ENCODE assay signal across 20 cellular contexts in the genomic region with DNA sequence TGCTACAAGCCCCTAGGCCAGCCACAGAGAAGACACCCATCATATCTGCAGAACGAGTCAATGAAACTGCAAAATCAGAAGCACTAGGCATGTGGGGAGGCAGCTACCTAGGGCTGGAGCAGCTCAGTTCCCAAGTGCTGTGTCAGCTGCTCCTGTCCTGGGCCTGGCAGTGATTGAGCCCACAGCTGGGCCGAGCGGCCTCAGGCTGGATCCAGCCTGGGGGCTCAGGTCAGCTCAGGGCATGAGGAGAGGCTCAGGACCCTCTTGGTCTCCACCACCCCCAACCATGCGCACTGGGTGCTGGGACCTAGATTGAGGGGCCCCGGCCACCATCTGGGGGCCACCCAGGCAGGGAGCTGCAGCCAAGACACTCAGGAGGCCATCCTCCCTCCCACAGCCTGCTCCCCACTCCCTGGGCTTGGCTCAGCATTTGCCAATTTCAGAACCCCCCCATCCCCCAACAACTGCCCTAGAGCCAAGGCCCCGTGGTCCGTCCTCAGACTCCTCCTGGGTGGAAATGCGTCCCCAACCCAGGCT. TPM values are rescaled to one million over a fixed set of nuclear protein-coding genes. Genes with fewer than 3 reads are reported as not detected.
DNase-seq lines count a peak whose midpoint lies in the region; ATAC-seq and TF ChIP-seq lines count a peak whose summit lies in the region.
"Had no signal": no experiment of that assay in that cellular context is flagged by ENCODE, and none has a peak within 500 bp of the region (broad histone marks: within the 10 kb centered on the region; RNA-seq: fewer than 3 reads in every experiment).

No MANE protein-coding gene starts in this region.

- peaks cover 11% of the 10 kb centered on the region for H3K4me1 Mint-ChIP-seq in activated T-cell treated with anti-CD3 and anti-CD28 coated beads, Interleukin-2, amount 50 U/mL, for 4 hours (ENCODE audit: low read depth)
- peaks cover 16 to 24% (median 18%) of the 10 kb centered on the region in 3 donors for H3K4me1 Mint-ChIP-seq in T-cell
- peaks cover 23% of the 10 kb centered on the region for H3K4me1 Mint-ChIP-seq in memory B cell
- H3K4me1 Mint-ChIP-seq in chondrocyte (ENCODE audit: low read depth): peaks cover 2% of the 10 kb centered on the region

- no peak overlapping the region for H3K4me3 Mint-ChIP-seq in activated T-cell treated with anti-CD3 and anti-CD28 coated beads, Interleukin-2, amount 50 U/mL, for 4 hours
- H3K4me3 Mint-ChIP-seq in T-cell (no peak overlapping the region), memory B cell (no peak overlapping the region), chondrocyte (ENCODE audit: unreplicated experiment) (no peak overlapping the region)
- H3K4me3 Mint-ChIP-seq: activated T-helper 1 cell treated with anti-CD3 and anti-CD28 coated beads, Interleukin-12 subunit alpha, Interleukin-12 subunit beta, Interleukin-2, Interleukin-4 antibody, amounts not matched to agents 30 ng/mL and 10 ng/mL and 1 ng/mL, durations not matched to agents 14 hours and 24 hours and 36 hours; dendritic cell treated with granulocyte-macrophage colony-stimulating factor and Interleukin-4, amounts not matched to agents 40 ng/mL and 50 ng/mL, for 4 days; T-helper 1 cell treated with Interleukin-12 subunit alpha and Interleukin-12 subunit beta and Interleukin-4 antibody, amounts not matched to agents 30 μg/mL and 1 μg/mL, for 36 hours had no signal

- H3K4me1 ChIP-seq in upper lobe of right lung: no peaks in the 10 kb centered on the region
- H3K4me1 ChIP-seq: Caco-2, upper lobe of left lung had no signal

- no peak for DNase-seq in activated T-cell treated with anti-CD3 and anti-CD28 coated beads, Interleukin-2, amount 50 U/mL, for 4 hours
- no peak for DNase-seq in activated T-cell treated with anti-CD3 and anti-CD28 coated beads, Interleukin-2, amount 50 U/mL, for 48 hours
- DNase-seq in T-cell (no peak), memory B cell (ENCODE audit: low spot score in 2 of 2) (no peak), upper lobe of right lung (peak; percentile 56), hypothalamus (lab: John Stamatoyannopoulos, UW) (no peak), EL (no peak), chondrocyte (ENCODE audit: low spot score) (no peak)
- DNase-seq: Caco-2; esophagus squamous epithelium; Kasumi-1; NCI-H2029; NCI-H748 treated with DMSO at 0.1 percent for 48 hours; stimulated activated CD4-positive, alpha-beta T cell treated with anti-CD3 and anti-CD28 coated beads, Interleukin-4, amount 100 ng/mL, for 24 hours had no signal

- no peaks in the 10 kb centered on the region for H3K9me3 Mint-ChIP-seq in activated T-cell treated with anti-CD3 and anti-CD28 coated beads, Interleukin-2, amount 50 U/mL, for 4 hours
- H3K9me3 Mint-ChIP-seq in T-cell: no peaks in the 10 kb centered on the region
- H3K9me3 Mint-ChIP-seq in memory B cell: no peaks in the 10 kb centered on the region
- no peaks in the 10 kb centered on the region for H3K9me3 Mint-ChIP-seq in chondrocyte (ENCODE audit: low read depth)
- H3K9me3 Mint-ChIP-seq: dendritic cell treated with granulocyte-macrophage colony-stimulating factor and Interleukin-4, amounts not matched to agents 40 ng/mL and 50 ng/mL, for 4 days; T-helper 1 cell treated with Interleukin-12 subunit alpha and Interleukin-12 subunit beta and Interleukin-4 antibody, amounts not matched to agents 30 μg/mL and 1 μg/mL, for 36 hours had no signal

- H3K27me3 Mint-ChIP-seq in activated T-cell treated with anti-CD3 and anti-CD28 coated beads, Interleukin-2, amount 50 U/mL, for 4 hours (ENCODE audit: low read depth): peaks cover 15% of the 10 kb centered on the region
- H3K27me3 Mint-ChIP-seq in T-cell: peaks cover 14 to 15% of the 10 kb centered on the region in 2 donors
- peaks cover 17% of the 10 kb centered on the region for H3K27me3 Mint-ChIP-seq in memory B cell
- H3K27me3 Mint-ChIP-seq in chondrocyte (ENCODE audit: low read depth): peaks cover 7% of the 10 kb centered on the region

- POLR2A ChIA-PET in T-cell (lab: Charles Lee): no interaction called here

- intact Hi-C loops in upper lobe of right lung (cut with DNase I): loop anchor here (1.0 kb wide), 1 partner anchor 24 kb away; no protein-coding TSS in a partner anchor

- peak overlapping the region; percentile 66 to 81 for H3K27ac Mint-ChIP-seq in T-cell
- no peak overlapping the region for H3K27ac Mint-ChIP-seq in memory B cell
- H3K27ac Mint-ChIP-seq in chondrocyte (ENCODE audit: unreplicated experiment): no peak overlapping the region
- H3K27ac Mint-ChIP-seq: activated T-helper 1 cell treated with anti-CD3 and anti-CD28 coated beads, Interleukin-12 subunit alpha, Interleukin-12 subunit beta, Interleukin-2, Interleukin-4 antibody, amounts not matched to agents 30 ng/mL and 10 ng/mL and 1 ng/mL, durations not matched to agents 14 hours and 24 hours and 36 hours; dendritic cell treated with granulocyte-macrophage colony-stimulating factor and Interleukin-4, amounts not matched to agents 40 ng/mL and 50 ng/mL, for 4 days; T-helper 1 cell treated with Interleukin-12 subunit alpha and Interleukin-12 subunit beta and Interleukin-4 antibody, amounts not matched to agents 30 μg/mL and 1 μg/mL, for 36 hours had no signal

- ATAC-seq in activated T-cell treated with anti-CD3 and anti-CD28 coated beads, Interleukin-2, amount 50 U/mL, for 4 hours: peak; percentile 17 to 22
- ATAC-seq in T-cell (replicated peaks in 1 of 4) (peak; percentile 9 to 25 (median 19)), memory B cell (ENCODE audit: low read depth) (peak; percentile 3), upper lobe of right lung (peak; percentile 7)

- H3K27me3 ChIP-seq in upper lobe of right lung: no peaks in the 10 kb centered on the region
- H3K27me3 ChIP-seq: upper lobe of left lung had no signal

- no peak overlapping the region for H3K27ac ChIP-seq in upper lobe of right lung
- H3K27ac ChIP-seq: upper lobe of left lung had no signal

- TF ChIP-seq CTCF in upper lobe of right lung (IDR thresholded peaks at IDR 0.05): no peak
- TF ChIP-seq CTCF in chondrocyte (IDR thresholded peaks at IDR 0.05): no peak

- H3K36me3 Mint-ChIP-seq in activated T-cell treated with anti-CD3 and anti-CD28 coated beads, Interleukin-2, amount 50 U/mL, for 4 hours (ENCODE audit: insufficient read depth): no peaks in the 10 kb centered on the region
- no peaks in the 10 kb centered on the region for H3K36me3 Mint-ChIP-seq in T-cell
- no peaks in the 10 kb centered on the region for H3K36me3 Mint-ChIP-seq in memory B cell
- peaks cover 4% of the 10 kb centered on the region for H3K36me3 Mint-ChIP-seq in chondrocyte (ENCODE audit: low read depth)

- H3K4me3 ChIP-seq in upper lobe of right lung: no peak overlapping the region
- H3K4me3 ChIP-seq: esophagus squamous epithelium, upper lobe of left lung had no signal

- no peaks in the 10 kb centered on the region for H3K9me3 ChIP-seq in upper lobe of right lung
- H3K9me3 ChIP-seq: esophagus squamous epithelium, upper lobe of left lung had no signal

- CTCF ChIA-PET in T-cell (lab: Charles Lee): interaction anchor here in 1 of 2 donors (0.9 kb wide), 1 partner anchor 26 kb away, joined by 3 read pairs; no protein-coding TSS in a partner anchor

- no peaks in the 10 kb centered on the region for H3K36me3 ChIP-seq in upper lobe of right lung
- H3K36me3 ChIP-seq: esophagus squamous epithelium, upper lobe of left lung had no signal

RNA-seq across cellular contexts. Expression of a gene that starts 2.4 kb away (rescaled TPM):
- total RNA-seq in activated T-cell treated with anti-CD3 and anti-CD28 coated beads, Interleukin-2, amount 50 U/mL, for 4 hours: not detected
- 10 to 100 TPM; 15.9 to 22.1 (median 18.2) TPM for total RNA-seq in T-cell
- 0.43 TPM for total RNA-seq in upper lobe of right lung
- total RNA-seq in chondrocyte: 0.51 to 1.3 TPM in 2 of 3 replicates, not detected in the other
- total RNA-seq: astrocyte had no signal

RNA-seq across cellular contexts. Expression of a gene that starts 25.4 kb away (rescaled TPM):
- under 1 TPM in 2 of 3 donors, not detected in 1; 0.08 to 0.20 TPM for total RNA-seq in activated T-cell treated with anti-CD3 and anti-CD28 coated beads, Interleukin-2, amount 50 U/mL, for 4 hours
- under 1 TPM in 2 of 5 donors, not detected in 3; 0.10 to 0.12 TPM for total RNA-seq in T-cell
- not detected for total RNA-seq in upper lobe of right lung
- not detected in 3 replicates for total RNA-seq in chondrocyte
- total RNA-seq: astrocyte, Caco-2, esophagus squamous epithelium, liver, upper lobe of left lung had no signal

RNA-seq across cellular contexts. Expression of a gene that starts 30.1 kb away (rescaled TPM):
- total RNA-seq in activated T-cell treated with anti-CD3 and anti-CD28 coated beads, Interleukin-2, amount 50 U/mL, for 4 hours: 100 to 1,000 TPM; 100 to 220 (median 201) TPM
- total RNA-seq in T-cell: 10 to 100 TPM; 34.5 to 58.8 (median 37.8) TPM
- total RNA-seq in upper lobe of right lung: 58.6 TPM
- 22.8 to 33.0 TPM (median 29.8 TPM) in 3 replicates for total RNA-seq in chondrocyte

Comparison
In these comparisons a context has a peak if more than half of its experiments do, and no peak if none do; other contexts are left out.
1. H3K27ac Mint-ChIP-seq: peak in T-cell (2 of 2); none in memory B cell (single experiment) and chondrocyte (single experiment).
2. Peak in every context shown above with its lines, with median percentiles within 50 percentile points of each other: ATAC-seq.